Comparison of ENCODE assay signal across 1 cellular context in genomic region chr2:233334915-233335314, GRCh38.
TF ChIP-seq lines count a peak whose summit lies in the region.

No MANE protein-coding gene starts in this region.

TF ChIP-seq in H1, 55 proteins besides CTCF, POLR2A, EP300 and RAD21:
- no peak for TF ChIP-seq JUND (IDR thresholded peaks at IDR 0.05; ENCODE audit: low read length)
- no peak for TF ChIP-seq GTF2F1 (IDR thresholded peaks at IDR 0.05; ENCODE audit: borderline replicate concordance, low read depth, low read length)
- TF ChIP-seq ZNF274 (IDR thresholded peaks at IDR 0.05; ENCODE audit: borderline replicate concordance, extremely low read depth, low read length), result no peak
- no peak for TF ChIP-seq POLR2AphosphoS5 (IDR thresholded peaks at IDR 0.05; ENCODE audit: low read depth, low read length)
- TF ChIP-seq EGR1 (IDR thresholded peaks at IDR 0.05; ENCODE audit: borderline replicate concordance, low read depth, low read length), result no peak
- no peak for TF ChIP-seq E2F6 (IDR thresholded peaks at IDR 0.05)
- no peak for TF ChIP-seq BCL11A (IDR thresholded peaks at IDR 0.05; ENCODE audit: low read depth in 2 of 2, low read length in 2 of 2)
- TF ChIP-seq BRCA1 (IDR thresholded peaks at IDR 0.05; ENCODE audit: low read depth, low read length), result no peak
- TF ChIP-seq CHD1 (IDR thresholded peaks at IDR 0.05; ENCODE audit: low read depth, low read length), result no peak
- TF ChIP-seq CHD2 (IDR thresholded peaks at IDR 0.05; ENCODE audit: low read length), result no peak
- no peak for TF ChIP-seq SIRT6 (IDR thresholded peaks at IDR 0.05; ENCODE audit: low read length)
- no peak for TF ChIP-seq KDM4A (IDR thresholded peaks at IDR 0.05; ENCODE audit: low read depth, low read length, severe bottlenecking)
